In the genomic region with DNA sequence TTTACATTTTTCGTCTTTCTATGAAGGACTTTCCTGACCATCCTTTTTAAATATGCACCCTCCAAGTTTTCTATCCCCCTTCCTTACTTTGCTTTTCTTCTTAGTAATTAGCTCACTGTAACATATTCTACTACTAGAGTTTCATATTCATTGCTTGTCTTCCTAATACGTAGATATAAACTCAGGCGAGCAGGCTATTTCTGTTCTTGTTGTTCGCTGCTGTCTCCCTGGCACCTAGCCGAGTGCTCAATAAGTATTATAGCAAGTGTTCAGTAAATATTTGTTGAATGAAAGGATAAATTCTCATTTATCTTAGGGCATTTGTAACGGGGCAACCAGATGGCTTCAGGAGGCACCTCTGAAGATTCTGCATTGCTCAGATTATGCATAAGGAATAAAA, we compare ENCODE assay signal across 12 cellular contexts. TPM values are rescaled to one million over a fixed set of nuclear protein-coding genes. Genes with fewer than 3 reads are reported as not detected.
DNase-seq lines count a peak whose midpoint lies in the region; ATAC-seq and TF ChIP-seq lines count a peak whose summit lies in the region.
"Had no signal": no experiment of that assay in that cellular context is flagged by ENCODE, and none has a peak within 500 bp of the region (broad histone marks: within the 10 kb centered on the region; RNA-seq: fewer than 3 reads in every experiment).

No MANE protein-coding gene starts in this region.

- no peak overlapping the region for H3K9ac ChIP-seq in neural progenitor cell

- peaks cover 39% of the 10 kb centered on the region for H3K4me1 ChIP-seq in neural progenitor cell

- H3K4me2 ChIP-seq in neural progenitor cell: no peak overlapping the region

- no peak overlapping the region for H2AFZ ChIP-seq in neural progenitor cell (replicated peaks)

- no peaks in the 10 kb centered on the region for H3K79me2 ChIP-seq in neural progenitor cell (ENCODE audit: low read depth)

- TF ChIP-seq CTCF in C4-2B (conservative IDR thresholded peaks at IDR 0.05) (no peak), GM12864 (IDR thresholded peaks at IDR 0.05; ENCODE audit: low read depth, low read length, missing control alignments) (no peak), neural progenitor cell (IDR thresholded peaks at IDR 0.05) (no peak)

- peak overlapping the region; percentile 100 for H3K27ac Mint-ChIP-seq in central memory CD8-positive, alpha-beta T cell (ENCODE audit: low read depth)
- H3K27ac Mint-ChIP-seq in neural progenitor cell: no peak overlapping the region

- no peaks in the 10 kb centered on the region for H3K27me3 Mint-ChIP-seq in central memory CD8-positive, alpha-beta T cell
- H3K27me3 Mint-ChIP-seq in neural progenitor cell (ENCODE audit: insufficient read depth, low read depth): no peaks in the 10 kb centered on the region

- no peak for ATAC-seq in central memory CD8-positive, alpha-beta T cell (replicated peaks; ENCODE audit: extremely low read depth, poor library complexity, severe bottlenecking)
- ATAC-seq in HG03457 (IDR thresholded peaks at IDR 0.05; ENCODE audit: unreplicated experiment) (no peak), HG03025 (IDR thresholded peaks at IDR 0.05; ENCODE audit: low FRiP score, unreplicated experiment) (no peak)

- H3K4me3 ChIP-seq in GM12864 (ENCODE audit: low read depth, low read length) (peak overlapping the region; percentile 97; the same call in 1 of the 2 replicates), neural progenitor cell (no peak overlapping the region)

- no peaks in the 10 kb centered on the region for H3K36me3 ChIP-seq in neural progenitor cell

- peak overlapping the region; percentile 100 for H3K4me3 Mint-ChIP-seq in central memory CD8-positive, alpha-beta T cell
- no peak overlapping the region for H3K4me3 Mint-ChIP-seq in neural progenitor cell

- H3K9me3 Mint-ChIP-seq in central memory CD8-positive, alpha-beta T cell: no peaks in the 10 kb centered on the region
- H3K9me3 Mint-ChIP-seq in neural progenitor cell: no peaks in the 10 kb centered on the region

- no peaks in the 10 kb centered on the region for H3K27me3 ChIP-seq in neural progenitor cell

- peaks cover 21% of the 10 kb centered on the region for H3K36me3 Mint-ChIP-seq in central memory CD8-positive, alpha-beta T cell (ENCODE audit: insufficient read depth)
- H3K36me3 Mint-ChIP-seq in neural progenitor cell: no peaks in the 10 kb centered on the region

- DNase-seq in GM12864 (ENCODE audit: low read depth): no peak
- DNase-seq in NCI-H748 (lab: John Stamatoyannopoulos, UW; ENCODE audit: unreplicated experiment): peak; percentile 77
- DNase-seq in central memory CD8-positive, alpha-beta T cell (ENCODE audit: low spot score in 2 of 2): no peak
- no peak for DNase-seq in neural progenitor cell (ENCODE audit: low spot score)
- no peak for DNase-seq in activated effector memory CD4-positive, alpha-beta T cell treated with Interleukin-2 at 50 U/mL for 16 hours
- DNase-seq: MV-4-11, SIG-M5 had no signal

- no peaks in the 10 kb centered on the region for H4K20me1 ChIP-seq in neural progenitor cell (ENCODE audit: low read depth)

- H3K27ac ChIP-seq in C4-2B (peak overlapping the region; percentile 99), neural progenitor cell (no peak overlapping the region)

- peaks cover 74% of the 10 kb centered on the region for H3K4me1 Mint-ChIP-seq in central memory CD8-positive, alpha-beta T cell
- peaks cover 44% of the 10 kb centered on the region for H3K4me1 Mint-ChIP-seq in neural progenitor cell

- peaks cover 13% of the 10 kb centered on the region for H3F3A ChIP-seq in neural progenitor cell (ENCODE audit: low read depth)

- no peaks in the 10 kb centered on the region for H3K9me3 ChIP-seq in neural progenitor cell (ENCODE audit: low read depth)

RNA-seq across cellular contexts. Expression of a gene that starts 6.8 kb away (rescaled TPM):
- total RNA-seq in neural progenitor cell (ENCODE audit: low replicate concordance): 5.7 and 11.2 TPM in 2 replicates
- total RNA-seq: Daoy, pulmonary artery endothelial cell had no signal
